11 cellular contexts compared by ENCODE assay signal in genomic region chr1:29527314-29528004, GRCh38.
"Had no signal": no experiment of that assay in that cellular context is flagged by ENCODE, and none has a peak within 500 bp of the region (broad histone marks: within the 10 kb centered on the region; RNA-seq: fewer than 3 reads in every experiment).

No MANE protein-coding gene starts in this region.

- H3K36me3 ChIP-seq: esophagus squamous epithelium, pancreas, tibial nerve had no signal

- H3K27ac Mint-ChIP-seq: activated naive CD4-positive, alpha-beta T cell treated with anti-CD3 and anti-CD28 coated beads, Interleukin-2, amount 50 U/mL, for 72 hours; activated T-helper 2 cell treated with anti-CD3 and anti-CD28 coated beads, Interferon-gamma antibody, Interleukin-2, Interleukin-4, amounts not matched to agents 10 μg/mL and 5 μg/mL and 100 μg/mL, durations not matched to agents 14 hours and 24 hours and 36 hours had no signal

- ATAC-seq: activated naive CD4-positive, alpha-beta T cell treated with anti-CD3 and anti-CD28 coated beads, Interleukin-2, amount 50 U/mL, for 72 hours; body of pancreas; pancreas had no signal

- H3K27me3 ChIP-seq: body of pancreas, pancreas, tibial nerve had no signal

- H3K27ac ChIP-seq: body of pancreas, esophagus squamous epithelium, pancreas, tibial nerve had no signal

- H3K4me3 ChIP-seq: body of pancreas, esophagus squamous epithelium, pancreas, tibial nerve had no signal

- H3K4me1 ChIP-seq: body of pancreas, esophagus squamous epithelium, pancreas, tibial nerve had no signal

- DNase-seq: activated CD4-positive, alpha-beta T cell treated with anti-CD3 and anti-CD28 coated beads for 1 hour; activated CD4-positive, alpha-beta T cell treated with anti-CD3 and anti-CD28 coated beads, Interleukin-2, amount 50 U/mL, for 48 hours; amniotic stem cell; esophagus squamous epithelium; foreskin fibroblast; stimulated activated CD4-positive, alpha-beta T cell treated with anti-CD3 and anti-CD28 coated beads, Interleukin-4, amount 100 ng/mL, for 4 hours had no signal
